6 cellular contexts compared by ENCODE assay signal in the genomic region with DNA sequence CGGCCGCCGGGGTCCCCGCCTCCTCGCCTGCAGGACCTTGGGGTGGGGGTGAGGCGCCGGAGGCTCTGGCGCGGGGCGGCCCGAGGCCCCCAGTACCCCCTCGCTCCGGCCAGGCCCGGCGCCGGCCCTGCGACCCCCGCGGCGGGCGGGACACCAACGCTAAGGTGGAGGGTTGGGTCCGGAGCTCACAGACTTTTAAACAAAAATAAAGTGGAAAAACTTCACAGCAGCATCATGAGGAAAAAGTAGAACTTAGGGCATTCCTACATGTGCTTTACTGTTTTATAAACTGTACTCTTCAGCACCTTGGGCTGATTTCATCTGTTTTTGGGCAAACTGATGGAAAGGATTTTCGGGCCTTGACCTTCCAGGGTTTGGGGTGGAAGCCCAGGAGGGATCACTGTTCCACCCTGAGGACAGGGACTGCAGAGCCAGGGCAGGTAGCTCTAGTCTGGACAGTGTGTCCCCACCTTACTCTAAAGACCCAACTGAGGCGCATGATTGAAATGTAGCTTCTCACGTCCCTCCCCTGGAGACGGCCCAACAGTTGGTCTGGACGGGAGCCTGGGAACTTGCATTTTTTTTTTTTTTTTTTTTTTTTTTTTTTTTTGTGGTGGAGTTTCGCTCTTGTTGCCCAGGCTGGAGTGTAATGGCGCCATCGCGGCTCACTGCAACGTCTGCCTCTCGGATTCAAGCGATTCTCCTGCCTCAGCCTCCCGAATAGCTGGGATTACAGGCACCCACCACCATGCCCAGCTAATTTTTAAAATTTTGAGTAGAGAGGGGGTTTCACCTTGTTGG. TPM values are rescaled to one million over a fixed set of nuclear protein-coding genes. Genes with fewer than 3 reads are reported as not detected.
DNase-seq lines count a peak whose midpoint lies in the region; TF ChIP-seq lines count a peak whose summit lies in the region.

No MANE protein-coding gene starts in this region.

- WGBS in suprapubic skin = 27% methylated on average over 20 of the region's 36 CpGs

- H3K27me3 ChIP-seq in suprapubic skin = no peaks in the 10 kb centered on the region

- H3K4me1 ChIP-seq in suprapubic skin = peaks cover 39% of the 10 kb centered on the region

- peaks cover 7% of the 10 kb centered on the region for H3K36me3 ChIP-seq in suprapubic skin

- peak overlapping the region; percentile 65 to 83 for H3K4me3 ChIP-seq in foreskin fibroblast (ENCODE audit: low read depth in 1 of 2, low read length in 2 of 2)
- H3K4me3 ChIP-seq in suprapubic skin = peak overlapping the region; percentile 83

- peak overlapping the region; percentile 86 for H3K27ac ChIP-seq in suprapubic skin

- DNase-seq in NCI-H2171 treated with DMSO at 0.1 percent for 48 hours (lab: John Stamatoyannopoulos, UW) (peak; percentile 43), NCI-H2171 (lab: John Stamatoyannopoulos, UW) (no peak), RKO (ENCODE audit: low spot score) (peak; percentile 38), foreskin fibroblast (no peak), suprapubic skin (ENCODE audit: low spot score in 2 of 2) (peak in 1 of 2 donors; percentile 65)
- no peak for DNase-seq in stimulated activated CD4-positive, alpha-beta T cell treated with anti-CD3 and anti-CD28 coated beads, Interleukin-15, amount 100 ng/mL, for 24 hours

- TF ChIP-seq CTCF in foreskin fibroblast (IDR thresholded peaks at IDR 0.05; ENCODE audit: low read depth, low read length) = no peak
- no peak for TF ChIP-seq CTCF in suprapubic skin (IDR thresholded peaks at IDR 0.05)

- H3K9me3 ChIP-seq in suprapubic skin = no peaks in the 10 kb centered on the region

- no peak for TF ChIP-seq POLR2A in suprapubic skin (IDR thresholded peaks at IDR 0.05)

- TF ChIP-seq EP300 in suprapubic skin (IDR thresholded peaks at IDR 0.05) = no peak

RNA-seq across cellular contexts. Expression of a gene that starts 0.7 kb away (rescaled TPM):
- 10 to 100 TPM; 45.9 to 90.0 (median 63.4) TPM for total RNA-seq in suprapubic skin

RNA-seq across cellular contexts. Expression of a gene that starts 25.3 kb away (rescaled TPM):
- 10 to 100 TPM; 25.6 to 38.7 (median 34.7) TPM for total RNA-seq in suprapubic skin

RNA-seq across cellular contexts. Expression of a gene that starts 37.5 kb away (rescaled TPM):
- under 1 TPM in 1 of 4 donors, not detected in 3; 0.17 TPM for total RNA-seq in suprapubic skin

RNA-seq across cellular contexts. Expression of a gene that starts 50.4 kb away (rescaled TPM):
- total RNA-seq in suprapubic skin = 10 to 100 TPM; 16.1 to 26.8 (median 19.5) TPM

Comparison
In these comparisons a context has a peak if more than half of its experiments do, and no peak if none do; other contexts are left out.
1. DNase-seq: peak in NCI-H2171 treated with DMSO at 0.1 percent for 48 hours (single experiment) and RKO (single experiment); none in NCI-H2171 (single experiment), foreskin fibroblast (0 of 2) and stimulated activated CD4-positive, alpha-beta T cell treated with anti-CD3 and anti-CD28 coated beads, Interleukin-15, amount 100 ng/mL, for 24 hours (single experiment).